In the genomic region with DNA sequence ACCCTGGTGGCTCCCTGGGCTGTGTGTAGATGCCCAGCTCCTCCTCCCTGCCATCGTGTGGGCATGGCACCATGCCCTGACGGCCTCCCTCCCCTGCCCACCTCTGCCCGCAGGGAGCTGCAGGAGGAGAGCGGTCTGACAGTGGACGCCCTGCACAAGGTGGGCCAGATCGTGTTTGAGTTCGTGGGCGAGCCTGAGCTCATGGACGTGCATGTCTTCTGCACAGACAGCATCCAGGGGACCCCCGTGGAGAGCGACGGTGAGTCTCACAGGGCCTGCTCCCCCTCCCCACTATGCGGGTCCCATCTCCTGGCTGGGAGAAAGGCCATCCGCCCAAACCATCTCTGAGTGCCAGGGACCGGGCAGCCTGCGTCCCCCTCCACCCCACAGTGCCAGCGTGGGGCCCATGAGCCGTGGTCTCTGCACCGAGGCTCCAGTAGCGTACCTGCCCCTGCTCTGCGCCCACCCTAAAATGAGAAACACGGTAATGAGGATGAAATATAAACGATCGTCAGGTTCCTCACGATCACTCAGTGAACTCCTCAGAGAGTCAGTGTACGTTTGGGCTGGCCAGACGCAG, we compare ENCODE assay signal across 14 cellular contexts. TPM values are rescaled to one million over a fixed set of nuclear protein-coding genes. Genes with fewer than 3 reads are reported as not detected.
A peak's percentile ranks its signal among the peaks of the same experiment; 100 is the strongest.
DNase-seq lines count a peak whose midpoint lies in the region; ATAC-seq and TF ChIP-seq lines count a peak whose summit lies in the region.
"Had no signal": no experiment of that assay in that cellular context is flagged by ENCODE, and none has a peak within 500 bp of the region (broad histone marks: within the 10 kb centered on the region; RNA-seq: fewer than 3 reads in every experiment).

No MANE protein-coding gene starts in this region.

- H3K27me3 ChIP-seq in PC-9 (ENCODE audit: insufficient read depth, low read depth) (no peaks in the 10 kb centered on the region), fibroblast of lung (ENCODE audit: control insufficient read depth, insufficient read depth, low read length) (no peaks in the 10 kb centered on the region), upper lobe of right lung (no peaks in the 10 kb centered on the region)

- H3K4me1 ChIP-seq in PC-9 (replicated peaks; ENCODE audit: insufficient read depth) = peaks cover 47% of the 10 kb centered on the region
- H3K4me1 ChIP-seq in fibroblast of lung (ENCODE audit: control insufficient read depth, extremely low read depth, insufficient read depth, low read length) = peaks cover 10% of the 10 kb centered on the region
- peaks cover 13% of the 10 kb centered on the region for H3K4me1 ChIP-seq in upper lobe of right lung
- H3K4me1 ChIP-seq: Caco-2 had no signal

- no peaks in the 10 kb centered on the region for H3K79me2 ChIP-seq in PC-9 (ENCODE audit: low read depth)
- H3K79me2 ChIP-seq in fibroblast of lung (ENCODE audit: control insufficient read depth, insufficient read depth, low read length) = no peaks in the 10 kb centered on the region

- H3K4me1 Mint-ChIP-seq in activated naive CD8-positive, alpha-beta T cell treated with anti-CD3 and anti-CD28 coated beads, Interleukin-2, amount 10 ng/mL, durations not matched to agents 7 days and 5 days = peaks cover 33% of the 10 kb centered on the region
- H3K4me1 Mint-ChIP-seq in activated naive CD8-positive, alpha-beta T cell treated with anti-CD3 and anti-CD28 coated beads for 36 hours = peaks cover 22% of the 10 kb centered on the region
- peaks cover 22% of the 10 kb centered on the region for H3K4me1 Mint-ChIP-seq in T-helper 2 cell treated with Interferon-gamma antibody and Interleukin-4, amounts not matched to agents 5 μg/mL and 100 μg/mL, for 36 hours (ENCODE audit: low read depth)

- intact Hi-C loops in PC-9 (cut with micrococcal nuclease; ENCODE audit: unreplicated experiment) = loop anchor here (2.0 to 10.0 kb wide), 3 partner anchors 17 to 685 kb away; a partner anchor contains a TSS
- intact Hi-C loops in upper lobe of right lung (cut with DNase I) = loop anchor here (10.0 kb wide), 1 partner anchor 105 kb away; a partner anchor contains a TSS

- H3F3A ChIP-seq in PC-9 (ENCODE audit: insufficient read depth, low read depth) = peaks cover 40% of the 10 kb centered on the region

- H3K9me2 ChIP-seq in PC-9 (ENCODE audit: insufficient read depth) = no peaks in the 10 kb centered on the region

- no peak overlapping the region for H2AFZ ChIP-seq in PC-9
- H2AFZ ChIP-seq in fibroblast of lung (ENCODE audit: low read length) = no peak overlapping the region

- no peak for ATAC-seq in activated naive CD8-positive, alpha-beta T cell treated with anti-CD3 and anti-CD28 coated beads, Interleukin-2, amount 10 ng/mL, durations not matched to agents 7 days and 5 days (ENCODE audit: low read depth)
- ATAC-seq in upper lobe of right lung = no peak
- ATAC-seq in GM18517 (IDR thresholded peaks at IDR 0.05; ENCODE audit: unreplicated experiment) = no peak

- peak overlapping the region; percentile 63 for H3K4me2 ChIP-seq in PC-9
- H3K4me2 ChIP-seq in fibroblast of lung (ENCODE audit: extremely low read depth, insufficient read depth, low read length) = peak overlapping the region; percentile 39

- no peaks in the 10 kb centered on the region for H3K9me3 Mint-ChIP-seq in activated naive CD8-positive, alpha-beta T cell treated with anti-CD3 and anti-CD28 coated beads, Interleukin-2, amount 10 ng/mL, durations not matched to agents 7 days and 5 days
- H3K9me3 Mint-ChIP-seq in activated naive CD8-positive, alpha-beta T cell treated with anti-CD3 and anti-CD28 coated beads for 36 hours = no peaks in the 10 kb centered on the region
- no peaks in the 10 kb centered on the region for H3K9me3 Mint-ChIP-seq in T-helper 2 cell treated with Interferon-gamma antibody and Interleukin-4, amounts not matched to agents 5 μg/mL and 100 μg/mL, for 36 hours

- H3K27ac Mint-ChIP-seq in activated naive CD8-positive, alpha-beta T cell treated with anti-CD3 and anti-CD28 coated beads, Interleukin-2, amount 10 ng/mL, durations not matched to agents 7 days and 5 days = peak overlapping the region; percentile 80
- H3K27ac Mint-ChIP-seq in activated naive CD8-positive, alpha-beta T cell treated with anti-CD3 and anti-CD28 coated beads for 36 hours = no peak overlapping the region
- H3K27ac Mint-ChIP-seq in T-helper 2 cell treated with Interferon-gamma antibody and Interleukin-4, amounts not matched to agents 5 μg/mL and 100 μg/mL, for 36 hours = no peak overlapping the region

- H3K9me3 ChIP-seq in PC-9 (ENCODE audit: insufficient read depth, low read depth) = no peaks in the 10 kb centered on the region
- H3K9me3 ChIP-seq in fibroblast of lung (ENCODE audit: control insufficient read depth, insufficient read depth, low read depth, low read length) = no peaks in the 10 kb centered on the region
- H3K9me3 ChIP-seq in upper lobe of right lung = no peaks in the 10 kb centered on the region
- H3K9me3 ChIP-seq: Caco-2 had no signal

- BruUV-seq in PC-9 (replicated peaks; lab: Mats Ljungman, UMichigan) = no TSS peak

- H3K9ac ChIP-seq in fibroblast of lung (ENCODE audit: insufficient read depth, low read length) = peak overlapping the region; percentile 60

- H3K36me3 ChIP-seq in PC-9 (ENCODE audit: low read depth) = no peaks in the 10 kb centered on the region
- peaks cover 9% of the 10 kb centered on the region for H3K36me3 ChIP-seq in fibroblast of lung (ENCODE audit: control insufficient read depth, insufficient read depth, low read length)
- H3K36me3 ChIP-seq in upper lobe of right lung = no peaks in the 10 kb centered on the region

- H4K20me1 ChIP-seq in PC-9 (ENCODE audit: insufficient read depth) (no peaks in the 10 kb centered on the region), fibroblast of lung (ENCODE audit: control insufficient read depth, extremely low read depth, insufficient read depth, low read length) (no peaks in the 10 kb centered on the region)

- peak overlapping the region; percentile 78 for H3K4me3 Mint-ChIP-seq in activated naive CD8-positive, alpha-beta T cell treated with anti-CD3 and anti-CD28 coated beads, Interleukin-2, amount 10 ng/mL, durations not matched to agents 7 days and 5 days
- H3K4me3 Mint-ChIP-seq in activated naive CD8-positive, alpha-beta T cell treated with anti-CD3 and anti-CD28 coated beads for 36 hours = no peak overlapping the region
- H3K4me3 Mint-ChIP-seq in T-helper 2 cell treated with Interferon-gamma antibody and Interleukin-4, amounts not matched to agents 5 μg/mL and 100 μg/mL, for 36 hours = no peak overlapping the region

- H3K36me3 Mint-ChIP-seq in activated naive CD8-positive, alpha-beta T cell treated with anti-CD3 and anti-CD28 coated beads, Interleukin-2, amount 10 ng/mL, durations not matched to agents 7 days and 5 days = peaks cover 34% of the 10 kb centered on the region
- peaks cover 14% of the 10 kb centered on the region for H3K36me3 Mint-ChIP-seq in activated naive CD8-positive, alpha-beta T cell treated with anti-CD3 and anti-CD28 coated beads for 36 hours
- H3K36me3 Mint-ChIP-seq in T-helper 2 cell treated with Interferon-gamma antibody and Interleukin-4, amounts not matched to agents 5 μg/mL and 100 μg/mL, for 36 hours (ENCODE audit: low read depth) = peaks cover 15% of the 10 kb centered on the region

- no peak overlapping the region for H3K4me3 ChIP-seq in PC-9
- H3K4me3 ChIP-seq in fibroblast of lung (replicated peaks in 1 of 4; ENCODE audit: control extremely low read depth in 1 of 4, insufficient read depth in 1 of 4, low read depth in 3 of 4, low read length in 4 of 4) = no peak overlapping the region
- no peak overlapping the region for H3K4me3 ChIP-seq in upper lobe of right lung

- TF ChIP-seq CTCF in PC-9 (conservative IDR thresholded peaks at IDR 0.05) (no peak), fibroblast of lung (conservative IDR thresholded peaks at IDR 0.05 in 1 of 2, IDR thresholded peaks at IDR 0.05 in 1 of 2; ENCODE audit: low read depth in 1 of 2, low read length in 2 of 2) (no peak), upper lobe of right lung (IDR thresholded peaks at IDR 0.05) (no peak)

- POLR2A ChIA-PET in activated naive CD8-positive, alpha-beta T cell treated with anti-CD3 and anti-CD28 coated beads, Interleukin-2, amount 10 ng/mL, durations not matched to agents 7 days and 5 days (lab: Charles Lee) = interaction anchor here (1.1 kb wide), 2 partner anchors 50 to 328 kb away, joined by 3 read pairs; no protein-coding TSS in a partner anchor
- POLR2A ChIA-PET in PC-9 (lab: Charles Lee; ENCODE audit: unreplicated experiment) = no interaction called here

- H3K27me3 Mint-ChIP-seq in activated naive CD8-positive, alpha-beta T cell treated with anti-CD3 and anti-CD28 coated beads, Interleukin-2, amount 10 ng/mL, durations not matched to agents 7 days and 5 days = no peaks in the 10 kb centered on the region
- H3K27me3 Mint-ChIP-seq in activated naive CD8-positive, alpha-beta T cell treated with anti-CD3 and anti-CD28 coated beads for 36 hours = no peaks in the 10 kb centered on the region
- H3K27me3 Mint-ChIP-seq in T-helper 2 cell treated with Interferon-gamma antibody and Interleukin-4, amounts not matched to agents 5 μg/mL and 100 μg/mL, for 36 hours (ENCODE audit: low read depth) = no peaks in the 10 kb centered on the region
- H3K27me3 Mint-ChIP-seq: T-helper 17 cell had no signal

- peak overlapping the region; percentile 83 for H3K27ac ChIP-seq in PC-9
- H3K27ac ChIP-seq in fibroblast of lung (ENCODE audit: insufficient read depth, low read length) = peak overlapping the region; percentile 85
- H3K27ac ChIP-seq in upper lobe of right lung = peak overlapping the region; percentile 45

- no peak for DNase-seq in activated naive CD8-positive, alpha-beta T cell treated with anti-CD3 and anti-CD28 coated beads, Interleukin-2, amount 10 ng/mL, durations not matched to agents 7 days and 5 days
- DNase-seq in activated naive CD8-positive, alpha-beta T cell treated with anti-CD3 and anti-CD28 coated beads for 36 hours = no peak
- DNase-seq in PC-9 (no peak), fibroblast of lung (ENCODE audit: low read depth in 2 of 2) (no peak), upper lobe of right lung (no peak), NAMALWA (ENCODE audit: low spot score) (no peak)
- DNase-seq in T-helper 2 cell treated with Interferon-gamma antibody and Interleukin-4, amounts not matched to agents 5 μg/mL and 100 μg/mL, for 36 hours (ENCODE audit: low spot score) = no peak
- DNase-seq: activated T-cell treated with anti-CD3 and anti-CD28 coated beads, Interleukin-2, amount 50 U/mL, for 1 hour; Caco-2; NCI-H1436; NK-92 treated with Interleukin-12 subunit alpha and Interleukin-12 subunit beta, amount 100 ng/mL, for 24 hours; stimulated activated CD4-positive, alpha-beta T cell treated with anti-CD3 and anti-CD28 coated beads, Interleukin-4, amount 100 ng/mL, for 1 hour; T-helper 17 cell had no signal

- CTCF ChIA-PET in PC-9 (lab: Charles Lee) = interaction anchor here (0.5 kb wide), 1 partner anchor 177 kb away, joined by 3 read pairs; no protein-coding TSS in a partner anchor

RNA-seq across cellular contexts. Expression of a gene that starts 7.8 kb away (rescaled TPM):
- total RNA-seq in activated naive CD8-positive, alpha-beta T cell treated with anti-CD3 and anti-CD28 coated beads, Interleukin-2, amount 10 ng/mL, durations not matched to agents 7 days and 5 days = 10 to 100 TPM; 92.2 to 95.8 TPM
- 10 to 100 TPM; 93.5 to 97.0 TPM for total RNA-seq in activated naive CD8-positive, alpha-beta T cell treated with anti-CD3 and anti-CD28 coated beads for 36 hours
- total RNA-seq in PC-9 (2021) (63.9 and 73.3 TPM in 2 replicates), fibroblast of lung (9.5 and 28.4 TPM in 2 replicates), upper lobe of right lung (13.2 TPM)
- polyA plus RNA-seq in fibroblast of lung = 19.8 and 48.9 TPM in 2 replicates
- polyA plus RNA-seq in fibroblast of lung (2012) = 44.4 and 95.4 TPM in 2 replicates
- polyA minus RNA-seq in fibroblast of lung (ENCODE audit: low replicate concordance) = 12.3 and 20.5 TPM in 2 replicates

RNA-seq across cellular contexts. Expression of a gene that starts 7.8 kb away (rescaled TPM):
- 10 to 100 TPM; 27.4 to 29.3 TPM for total RNA-seq in activated naive CD8-positive, alpha-beta T cell treated with anti-CD3 and anti-CD28 coated beads, Interleukin-2, amount 10 ng/mL, durations not matched to agents 7 days and 5 days
- total RNA-seq in activated naive CD8-positive, alpha-beta T cell treated with anti-CD3 and anti-CD28 coated beads for 36 hours = 10 to 100 TPM; 48.4 to 52.9 TPM
- total RNA-seq in PC-9 (2021) = 36.8 and 40.9 TPM in 2 replicates
- 14.9 and 15.9 TPM in 2 replicates for total RNA-seq in fibroblast of lung
- polyA plus RNA-seq in fibroblast of lung = 19.3 and 23.3 TPM in 2 replicates
- polyA plus RNA-seq in fibroblast of lung (2012) = 23.3 and 28.4 TPM in 2 replicates
- polyA minus RNA-seq in fibroblast of lung (ENCODE audit: low replicate concordance) = 10.5 and 31.7 TPM in 2 replicates
- 23.7 TPM for total RNA-seq in upper lobe of right lung

RNA-seq across cellular contexts. Expression of a gene that starts 17.1 kb away (rescaled TPM):
- 10 to 100 TPM; 72.7 to 82.6 TPM for total RNA-seq in activated naive CD8-positive, alpha-beta T cell treated with anti-CD3 and anti-CD28 coated beads, Interleukin-2, amount 10 ng/mL, durations not matched to agents 7 days and 5 days
- 10 to 100 TPM; 36.5 to 37.8 TPM for total RNA-seq in activated naive CD8-positive, alpha-beta T cell treated with anti-CD3 and anti-CD28 coated beads for 36 hours
- 50.8 and 68.7 TPM in 2 replicates for total RNA-seq in PC-9 (2021)
- total RNA-seq in fibroblast of lung = 29.4 and 31.8 TPM in 2 replicates
- 9.8 and 11.6 TPM in 2 replicates for polyA plus RNA-seq in fibroblast of lung
- polyA plus RNA-seq in fibroblast of lung (2012) = 19.9 and 28.3 TPM in 2 replicates
- 36.7 and 41.3 TPM in 2 replicates for polyA minus RNA-seq in fibroblast of lung (ENCODE audit: low replicate concordance)
- total RNA-seq in upper lobe of right lung = 48.4 TPM
